In the genomic region with DNA sequence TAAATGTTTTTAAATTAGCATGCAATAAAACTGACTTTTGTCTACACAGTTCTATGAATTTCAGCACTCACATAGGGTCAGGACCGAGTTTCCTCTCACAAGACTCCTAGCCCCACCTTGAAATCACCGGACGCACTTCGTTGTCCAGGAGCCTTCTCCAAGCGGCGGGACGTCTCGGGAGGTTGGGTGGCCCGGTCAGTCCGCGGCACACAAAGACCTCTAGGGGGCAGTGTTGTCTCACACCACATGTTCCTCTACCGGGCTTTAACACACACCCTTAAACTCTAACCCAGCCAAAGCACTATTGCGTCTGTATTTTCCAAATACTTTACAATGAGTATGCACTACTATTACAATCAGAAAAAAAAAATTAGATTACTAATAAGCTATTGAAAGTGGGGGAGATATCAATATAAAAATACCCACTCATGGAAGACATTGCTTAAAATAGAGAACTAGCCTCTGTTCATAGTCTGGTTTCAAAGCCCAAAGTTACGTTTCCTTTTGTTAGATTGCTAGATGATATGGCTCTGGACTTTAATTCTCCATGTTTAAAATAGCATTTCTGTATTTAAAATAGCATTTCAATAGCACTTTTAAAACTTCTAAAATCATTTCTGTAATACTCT, we compare ENCODE assay signal across 8 cellular contexts. TPM values are rescaled to one million over a fixed set of nuclear protein-coding genes. Genes with fewer than 3 reads are reported as not detected.
DNase-seq lines count a peak whose midpoint lies in the region; ATAC-seq and TF ChIP-seq lines count a peak whose summit lies in the region.
"Not testable (repeated sequence)": the region's sequence is repeated elsewhere in the genome, so short reads cannot be mapped to it uniquely, and the experiment has no call there.

No MANE protein-coding gene starts in this region.

- TF ChIP-seq CTCF in CD8-positive, alpha-beta T cell (IDR thresholded peaks at IDR 0.05): peak; percentile 48

- H3K9me3 ChIP-seq in CD8-positive, alpha-beta T cell (ENCODE audit: low read length); SJSA1 (replicated peaks): not testable (repeated sequence)

- not testable (repeated sequence) for H3K4me3 ChIP-seq in CD8-positive, alpha-beta T cell (ENCODE audit: low read depth, low read length); SJSA1

- not testable (repeated sequence) for H3K27me3 ChIP-seq in CD8-positive, alpha-beta T cell (ENCODE audit: insufficient read depth, low read length); SJSA1 (replicated peaks)

- not testable (repeated sequence) for H3K4me1 ChIP-seq in CD8-positive, alpha-beta T cell (ENCODE audit: insufficient read depth, low read length); SJSA1 (replicated peaks)

- intact Hi-C loops in CD8-positive, alpha-beta T cell (cut with DNase I, micrococcal nuclease): not testable (repeated sequence)

- H3K36me3 ChIP-seq in CD8-positive, alpha-beta T cell (ENCODE audit: insufficient read depth, low read length); SJSA1: not testable (repeated sequence)

- H3K4me1 Mint-ChIP-seq in CD8-positive, alpha-beta T cell (ENCODE audit: low read depth); activated T-helper 17 cell treated with anti-CD3 and anti-CD28 coated beads, Interleukin-2, amount 50 U/mL, for 72 hours: not testable (repeated sequence)

- POLR2A ChIA-PET in CD8-positive, alpha-beta T cell (lab: Charles Lee): interaction anchor here (0.7 kb wide), 1 partner anchor 408 kb away, joined by 3 read pairs; no protein-coding TSS in a partner anchor

- H3K36me3 Mint-ChIP-seq in CD8-positive, alpha-beta T cell; activated T-helper 17 cell treated with anti-CD3 and anti-CD28 coated beads, Interleukin-2, amount 50 U/mL, for 72 hours (ENCODE audit: low read depth): not testable (repeated sequence)

- not testable (repeated sequence) for H3K4me3 Mint-ChIP-seq in CD8-positive, alpha-beta T cell; activated T-helper 17 cell treated with anti-CD3 and anti-CD28 coated beads, Interleukin-2, amount 50 U/mL, for 72 hours

- not testable (repeated sequence) for H3K27me3 Mint-ChIP-seq in CD8-positive, alpha-beta T cell (ENCODE audit: low read depth); activated T-helper 17 cell treated with anti-CD3 and anti-CD28 coated beads, Interleukin-2, amount 50 U/mL, for 72 hours

- peak; percentile 16 to 72 (median 49) for DNase-seq in CD8-positive, alpha-beta T cell
- DNase-seq in SJSA1 (ENCODE audit: low read depth in 1 of 2, low spot score in 2 of 2): peak; percentile 10 to 63
- peak; percentile 57 for DNase-seq in fibroblast of gingiva (ENCODE audit: low read depth)
- peak; percentile 77 for DNase-seq in myocyte (ENCODE audit: low read depth)
- DNase-seq in stimulated activated CD8-positive, alpha-beta memory T cell treated with anti-CD3 and anti-CD28 coated beads, Interleukin-15, amount 100 ng/mL, for 24 hours (ENCODE audit: low read depth): peak; percentile 12

- H3K9me3 Mint-ChIP-seq in CD8-positive, alpha-beta T cell; activated T-helper 17 cell treated with anti-CD3 and anti-CD28 coated beads, Interleukin-2, amount 50 U/mL, for 72 hours: not testable (repeated sequence)

- peak; percentile 64 for ATAC-seq in CD8-positive, alpha-beta T cell
- peak; percentile 92 for ATAC-seq in GM21367 (IDR thresholded peaks at IDR 0.05; ENCODE audit: unreplicated experiment)
- ATAC-seq in HG03521 (IDR thresholded peaks at IDR 0.05; ENCODE audit: unreplicated experiment): peak; percentile 85
- peak; percentile 92 for ATAC-seq in activated T-helper 17 cell treated with anti-CD3 and anti-CD28 coated beads, Interleukin-2, amount 50 U/mL, for 72 hours (replicated peaks)

- not testable (repeated sequence) for H3K27ac Mint-ChIP-seq in CD8-positive, alpha-beta T cell; activated T-helper 17 cell treated with anti-CD3 and anti-CD28 coated beads, Interleukin-2, amount 50 U/mL, for 72 hours

- H3K27ac ChIP-seq in CD8-positive, alpha-beta T cell (ENCODE audit: low read depth, low read length); SJSA1: not testable (repeated sequence)

- CTCF ChIA-PET in CD8-positive, alpha-beta T cell (lab: Charles Lee): interaction anchor here (1.0 kb wide), 1 partner anchor 153 kb away, joined by 3 read pairs; no protein-coding TSS in a partner anchor

RNA-seq across cellular contexts. Expression of gene NUTM2E, which starts 47.1 kb away (rescaled TPM):
- total RNA-seq in CD8-positive, alpha-beta T cell: under 1 TPM in 1 of 2 experiments, not detected in 1; 0.81 TPM
- total RNA-seq in SJSA1 (2014; rRNA removed; shearing (Covaris generic)): 0.05 TPM in 1 of 2 replicates, not detected in the other
- total RNA-seq in activated T-helper 17 cell treated with anti-CD3 and anti-CD28 coated beads, Interleukin-2, amount 50 U/mL, for 72 hours: under 1 TPM in 1 of 2 donors, not detected in 1; 0.28 TPM
- total RNA-seq in myocyte: 0.21 TPM in 1 of 2 replicates, not detected in the other
- 0.09 TPM for polyA plus RNA-seq in myocyte (2012)

Comparison
In these comparisons a context has a peak if more than half of its experiments do, and no peak if none do; other contexts are left out.
1. DNase-seq: peak in every context shown above with its lines; median percentile 77 in myocyte; 57 in fibroblast of gingiva; 49 in CD8-positive, alpha-beta T cell; 36 in SJSA1; 12 in stimulated activated CD8-positive, alpha-beta memory T cell treated with anti-CD3 and anti-CD28 coated beads, Interleukin-15, amount 100 ng/mL, for 24 hours.